10 cellular contexts compared by ENCODE assay signal in the genomic region with DNA sequence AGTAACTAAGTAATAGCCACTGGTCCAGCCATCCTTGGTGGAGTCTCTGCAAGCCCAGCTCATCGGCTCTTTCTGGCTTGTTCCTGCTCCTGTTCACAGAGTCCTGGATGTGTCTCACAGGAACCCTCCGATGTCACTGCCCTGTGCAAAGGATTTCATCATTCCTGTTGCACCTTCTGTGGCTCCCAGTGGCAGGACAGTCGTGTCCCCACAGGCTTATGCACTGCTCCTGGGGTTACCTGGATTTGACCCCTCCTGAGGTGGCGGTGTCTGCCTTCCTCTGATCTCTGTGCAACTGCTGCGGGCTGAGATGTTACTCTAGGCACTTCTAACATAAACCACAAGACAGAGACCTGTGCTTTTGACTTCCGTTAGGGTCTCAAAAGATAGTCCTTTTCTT. TPM values are rescaled to one million over a fixed set of nuclear protein-coding genes. Genes with fewer than 3 reads are reported as not detected.
A peak's percentile ranks its signal among the peaks of the same experiment; 100 is the strongest.
DNase-seq lines count a peak whose midpoint lies in the region; ATAC-seq and TF ChIP-seq lines count a peak whose summit lies in the region.
"Had no signal": no experiment of that assay in that cellular context is flagged by ENCODE, and none has a peak within 500 bp of the region (broad histone marks: within the 10 kb centered on the region; RNA-seq: fewer than 3 reads in every experiment).

No MANE protein-coding gene starts in this region.

- H3K4me3 ChIP-seq in GM23248, result no peak overlapping the region
- no peak overlapping the region for H3K4me3 ChIP-seq in mucosa of descending colon
- H3K4me3 ChIP-seq: SK-N-MC had no signal

- in situ Hi-C loops in GM23248 (cut with MboI), result no loop called here

- WGBS in GM23248 (ENCODE audit: low coverage in 1 of 2, low lambda C conversion rate in 2 of 2, missing lambda C conversion rate in 2 of 2), 2 experiments, result 89 to 92% methylated on average over 6 of the region's 6 CpGs

- peak overlapping the region; percentile 49 for H3K27ac ChIP-seq in GM23248
- H3K27ac ChIP-seq: SK-N-MC had no signal

- peaks cover 60% of the 10 kb centered on the region for H3K4me1 ChIP-seq in GM23248 (ENCODE audit: insufficient read depth)
- H3K4me1 ChIP-seq in mucosa of descending colon (ENCODE audit: low read depth), result no peaks in the 10 kb centered on the region

- TF ChIP-seq CTCF in mucosa of descending colon (IDR thresholded peaks at IDR 0.05), result no peak

- H3K36me3 ChIP-seq in GM23248 (ENCODE audit: low read depth) (no peaks in the 10 kb centered on the region), mucosa of descending colon (ENCODE audit: low read depth) (no peaks in the 10 kb centered on the region)

- ATAC-seq in GM18519 (IDR thresholded peaks at IDR 0.05; ENCODE audit: low FRiP score, unreplicated experiment) (peak; percentile 44), mucosa of descending colon (peak; percentile 71)

- peaks cover 54% of the 10 kb centered on the region for H3F3A ChIP-seq in GM23248 (ENCODE audit: insufficient read depth)

- peak overlapping the region; percentile 50 for H3K4me2 ChIP-seq in GM23248 (ENCODE audit: unreplicated experiment)

- no peaks in the 10 kb centered on the region for H3K9me2 ChIP-seq in GM23248 (ENCODE audit: insufficient read depth)

- no peak overlapping the region for H3K9ac ChIP-seq in GM23248

- H4K20me1 ChIP-seq in GM23248 (ENCODE audit: insufficient read depth), result no peaks in the 10 kb centered on the region

- intact Hi-C loops in mucosa of descending colon (cut with DNase I, micrococcal nuclease), result no loop called here

- H2AFZ ChIP-seq in GM23248, result no peak overlapping the region

- DNase-seq in GM23248, result peak; percentile 42
- peak; percentile 45 for DNase-seq in T follicular helper cell (ENCODE audit: low read depth)
- DNase-seq in mucosa of descending colon, result peak in 1 of 3 donors; percentile 33
- no peak for DNase-seq in NCI-H2107 treated with DMSO at 0.1 percent for 48 hours (lab: John Stamatoyannopoulos, UW; ENCODE audit: unreplicated experiment)
- DNase-seq in SKM-1 treated with dmso at 0.1 percent for 144 hours (lab: John Stamatoyannopoulos, UW; ENCODE audit: unreplicated experiment), result no peak
- no peak for DNase-seq in NCI-H226
- DNase-seq in NCI-H1930 (lab: John Stamatoyannopoulos, UW), result no peak
- DNase-seq: H9 had no signal

- H3K27me3 ChIP-seq in GM23248 (replicated peaks; ENCODE audit: insufficient read depth), result no peaks in the 10 kb centered on the region

- peaks cover 83% of the 10 kb centered on the region for H3K79me2 ChIP-seq in GM23248 (ENCODE audit: insufficient read depth)

- no peaks in the 10 kb centered on the region for H3K9me3 ChIP-seq in GM23248 (ENCODE audit: low read depth)
- no peaks in the 10 kb centered on the region for H3K9me3 ChIP-seq in mucosa of descending colon

RNA-seq across cellular contexts. Expression of gene APBB1IP, which starts 30.6 kb away (rescaled TPM):
- 7.3 and 9.4 TPM in 2 replicates for total RNA-seq in GM23248 (2014; rRNA removed; shearing (Covaris generic))
- polyA plus RNA-seq in GM23248 (2016; fragmentation: Nextera tagmentation; extraction: Ambion mirVana), result 25.0 and 25.1 TPM in 2 replicates
- 1 to 10 TPM; 2.9 to 8.4 (median 8.1) TPM for total RNA-seq in mucosa of descending colon
- total RNA-seq: H9 had no signal

Comparison
In these comparisons a context has a peak if more than half of its experiments do, and no peak if none do; other contexts are left out.
1. DNase-seq: peak in GM23248 (single experiment) and T follicular helper cell (single experiment); none in NCI-H2107 treated with DMSO at 0.1 percent for 48 hours (single experiment), SKM-1 treated with dmso at 0.1 percent for 144 hours (single experiment), NCI-H226 (single experiment) and NCI-H1930 (0 of 2).